In the genomic region with DNA sequence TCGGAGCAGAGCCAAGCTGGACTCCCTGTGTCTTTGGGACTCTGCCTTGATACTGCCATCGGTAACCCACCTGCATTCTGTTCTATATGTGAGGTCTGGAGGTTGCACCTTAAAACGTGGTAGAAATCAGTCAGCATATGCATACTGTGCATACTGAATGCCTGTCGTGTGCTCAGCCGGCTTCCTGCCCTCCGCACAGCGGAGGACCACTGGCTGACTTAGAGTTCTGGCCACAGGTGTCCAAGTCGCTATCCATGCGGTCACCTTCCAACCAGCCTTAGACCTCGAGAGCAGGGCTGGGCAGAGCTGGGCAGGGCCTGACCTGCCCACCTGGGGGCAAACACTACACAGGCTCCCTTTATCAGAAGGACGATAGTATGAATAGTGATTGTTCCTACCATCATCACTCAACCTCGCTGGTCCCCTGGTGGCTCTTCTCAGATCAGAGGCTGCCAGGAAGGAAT, we compare ENCODE assay signal across 15 cellular contexts. TPM values are rescaled to one million over a fixed set of nuclear protein-coding genes. Genes with fewer than 3 reads are reported as not detected.
DNase-seq lines count a peak whose midpoint lies in the region; ATAC-seq and TF ChIP-seq lines count a peak whose summit lies in the region.
"Had no signal": no experiment of that assay in that cellular context is flagged by ENCODE, and none has a peak within 500 bp of the region (broad histone marks: within the 10 kb centered on the region; RNA-seq: fewer than 3 reads in every experiment).

No MANE protein-coding gene starts in this region.

- H4K20me1 ChIP-seq in BLaER1 treated with 17β-estradiol and CSF1 and Interleukin-3, amounts not matched to agents 10 nM and 100 nM: peaks cover 0 to 52% (median 5%) of the 10 kb centered on the region in 11 experiments; a peak in 10 of 22 replicates

- TF ChIP-seq CTCF in progenitor cell of endocrine pancreas (IDR thresholded peaks at IDR 0.05; ENCODE audit: unreplicated experiment): no peak

- peak overlapping the region in 7 of 11 experiments; percentile 66 to 87 (median 81); a peak in 12 of 22 replicates for H3K27ac ChIP-seq in BLaER1 treated with 17β-estradiol and CSF1 and Interleukin-3, amounts not matched to agents 10 nM and 100 nM

- peaks cover 80 to 100% (median 100%) of the 10 kb centered on the region in 10 experiments for H3K4me1 ChIP-seq in BLaER1 treated with 17β-estradiol and CSF1 and Interleukin-3, amounts not matched to agents 10 nM and 100 nM

- H3K27ac Mint-ChIP-seq in activated naive CD4-positive, alpha-beta T cell treated with anti-CD3 and anti-CD28 coated beads, Interleukin-2, amount 50 U/mL, for 72 hours: peak overlapping the region; percentile 85 to 88
- H3K27ac Mint-ChIP-seq in natural killer cell treated with Interleukin-12 subunit alpha and Interleukin-12 subunit beta and Interleukin-15 and Interleukin-18, amount 100 ng/mL, for 72 hours: peak overlapping the region; percentile 97
- H3K27ac Mint-ChIP-seq in progenitor cell of endocrine pancreas: no peak overlapping the region

- peaks cover 19 to 40% of the 10 kb centered on the region in 2 donors for H3K36me3 Mint-ChIP-seq in activated naive CD4-positive, alpha-beta T cell treated with anti-CD3 and anti-CD28 coated beads, Interleukin-2, amount 50 U/mL, for 72 hours
- no peaks in the 10 kb centered on the region for H3K36me3 Mint-ChIP-seq in natural killer cell treated with Interleukin-12 subunit alpha and Interleukin-12 subunit beta and Interleukin-15 and Interleukin-18, amount 100 ng/mL, for 72 hours
- H3K36me3 Mint-ChIP-seq in progenitor cell of endocrine pancreas (ENCODE audit: insufficient read depth): no peaks in the 10 kb centered on the region

- peaks cover 0 to 11% (median 0%) of the 10 kb centered on the region in 11 experiments; a peak in 1 of 22 replicates for H3K27me3 ChIP-seq in BLaER1 treated with 17β-estradiol and CSF1 and Interleukin-3, amounts not matched to agents 10 nM and 100 nM

- ATAC-seq in activated naive CD4-positive, alpha-beta T cell treated with anti-CD3 and anti-CD28 coated beads, Interleukin-2, amount 50 U/mL, for 72 hours: no peak
- no peak for ATAC-seq in natural killer cell treated with Interleukin-12 subunit alpha and Interleukin-12 subunit beta and Interleukin-15 and Interleukin-18, amount 100 ng/mL, for 72 hours

- H3K9me3 Mint-ChIP-seq in activated naive CD4-positive, alpha-beta T cell treated with anti-CD3 and anti-CD28 coated beads, Interleukin-2, amount 50 U/mL, for 72 hours: no peaks in the 10 kb centered on the region
- H3K9me3 Mint-ChIP-seq in natural killer cell treated with Interleukin-12 subunit alpha and Interleukin-12 subunit beta and Interleukin-15 and Interleukin-18, amount 100 ng/mL, for 72 hours: no peaks in the 10 kb centered on the region
- H3K9me3 Mint-ChIP-seq in progenitor cell of endocrine pancreas (ENCODE audit: low read depth): no peaks in the 10 kb centered on the region

- H3K27me3 Mint-ChIP-seq in natural killer cell treated with Interleukin-12 subunit alpha and Interleukin-12 subunit beta and Interleukin-15 and Interleukin-18, amount 100 ng/mL, for 72 hours: no peaks in the 10 kb centered on the region
- H3K27me3 Mint-ChIP-seq in progenitor cell of endocrine pancreas: peaks cover 27% of the 10 kb centered on the region

- peak overlapping the region in 9 of 11 experiments; percentile 8 to 80 (median 70); a peak in 14 of 22 replicates for H3K9ac ChIP-seq in BLaER1 treated with 17β-estradiol and CSF1 and Interleukin-3, amounts not matched to agents 10 nM and 100 nM

- H3K4me2 ChIP-seq in BLaER1 treated with 17β-estradiol and CSF1 and Interleukin-3, amounts not matched to agents 10 nM and 100 nM: peak overlapping the region; percentile 77 to 100 (median 98)

- DNase-seq in Jurkat, Clone E6-1 (ENCODE audit: low read depth, low spot score): no peak
- DNase-seq in activated naive CD4-positive, alpha-beta T cell treated with anti-CD3 and anti-CD28 coated beads, Interleukin-2, amount 50 U/mL, for 72 hours (ENCODE audit: low spot score in 2 of 2): no peak
- DNase-seq in natural killer cell treated with Interleukin-12 subunit alpha and Interleukin-12 subunit beta and Interleukin-15 and Interleukin-18, amount 100 ng/mL, for 72 hours (ENCODE audit: low spot score): no peak
- no peak for DNase-seq in AG20443 (ENCODE audit: low spot score)
- no peak for DNase-seq in NCI-H187 (lab: John Stamatoyannopoulos, UW)
- no peak for DNase-seq in NCI-H1436 (lab: John Stamatoyannopoulos, UW)
- no peak for DNase-seq in progenitor cell of endocrine pancreas (ENCODE audit: low spot score, unreplicated experiment)
- DNase-seq: activated CD4-positive, alpha-beta T cell treated with anti-CD3 and anti-CD28 coated beads, Interleukin-2, amount 50 U/mL, for 1 hour; EL; mammary epithelial cell had no signal

- peak overlapping the region; percentile 83 for H3K4me3 Mint-ChIP-seq in natural killer cell treated with Interleukin-12 subunit alpha and Interleukin-12 subunit beta and Interleukin-15 and Interleukin-18, amount 100 ng/mL, for 72 hours
- H3K4me3 Mint-ChIP-seq in progenitor cell of endocrine pancreas (ENCODE audit: low read depth): no peak overlapping the region

- peak overlapping the region in 3 of 10 experiments; percentile 11 to 48 (median 21); a peak in 4 of 20 replicates for H3K4me3 ChIP-seq in BLaER1 treated with 17β-estradiol and CSF1 and Interleukin-3, amounts not matched to agents 10 nM and 100 nM
- H3K4me3 ChIP-seq in Jurkat, Clone E6-1 (ENCODE audit: low read length): peak overlapping the region; percentile 55; the same call in 1 of the 2 replicates

- peaks cover 53 to 59% of the 10 kb centered on the region in 2 donors for H3K4me1 Mint-ChIP-seq in natural killer cell treated with Interleukin-12 subunit alpha and Interleukin-12 subunit beta and Interleukin-15 and Interleukin-18, amount 100 ng/mL, for 72 hours (ENCODE audit: low read depth in 2 of 2)
- H3K4me1 Mint-ChIP-seq in progenitor cell of endocrine pancreas (ENCODE audit: low read depth): peaks cover 1% of the 10 kb centered on the region

- H3K9me3 ChIP-seq in BLaER1 treated with 17β-estradiol and CSF1 and Interleukin-3, amounts not matched to agents 10 nM and 100 nM (replicated peaks in 1 of 11): no peaks in the 10 kb centered on the region

- H3K36me3 ChIP-seq in BLaER1 treated with 17β-estradiol and CSF1 and Interleukin-3, amounts not matched to agents 10 nM and 100 nM: peaks cover 0 to 10% (median 0%) of the 10 kb centered on the region in 11 experiments; a peak in 2 of 22 replicates

RNA-seq across cellular contexts. Expression of a gene that starts 3.8 kb away (rescaled TPM):
- polyA plus RNA-seq in Jurkat, Clone E6-1 (2012; ENCODE audit: insufficient read depth, insufficient read length): 105 TPM
- 100 to 1,000 TPM; 135 to 155 TPM for total RNA-seq in activated naive CD4-positive, alpha-beta T cell treated with anti-CD3 and anti-CD28 coated beads, Interleukin-2, amount 50 U/mL, for 72 hours
- 10 to 100 TPM; 79.5 to 88.8 TPM for total RNA-seq in natural killer cell treated with Interleukin-12 subunit alpha and Interleukin-12 subunit beta and Interleukin-15 and Interleukin-18, amount 100 ng/mL, for 72 hours
- total RNA-seq in progenitor cell of endocrine pancreas: 0.24 TPM in 1 of 2 replicates, not detected in the other
- total RNA-seq: fibroblast of lung, NCI-H460, osteoblast had no signal
- polyA plus RNA-seq: mammary epithelial cell had no signal

RNA-seq across cellular contexts. Expression of a gene that starts 6.1 kb away (rescaled TPM):
- polyA plus RNA-seq in Jurkat, Clone E6-1 (2012; ENCODE audit: insufficient read depth, insufficient read length): 286 TPM
- total RNA-seq in activated naive CD4-positive, alpha-beta T cell treated with anti-CD3 and anti-CD28 coated beads, Interleukin-2, amount 50 U/mL, for 72 hours: 100 to 1,000 TPM; 238 to 253 TPM
- total RNA-seq in natural killer cell treated with Interleukin-12 subunit alpha and Interleukin-12 subunit beta and Interleukin-15 and Interleukin-18, amount 100 ng/mL, for 72 hours: 100 to 1,000 TPM; 317 to 378 TPM
- 140 and 145 TPM in 2 replicates for total RNA-seq in progenitor cell of endocrine pancreas

RNA-seq across cellular contexts. Expression of a gene that starts 7.7 kb away (rescaled TPM):
- 0.58 TPM for polyA plus RNA-seq in Jurkat, Clone E6-1 (2012; ENCODE audit: insufficient read depth, insufficient read length)
- 1 to 10 TPM; 1.4 to 4.5 TPM for total RNA-seq in activated naive CD4-positive, alpha-beta T cell treated with anti-CD3 and anti-CD28 coated beads, Interleukin-2, amount 50 U/mL, for 72 hours
- 1 to 10 TPM; 2.3 to 4.9 TPM for total RNA-seq in natural killer cell treated with Interleukin-12 subunit alpha and Interleukin-12 subunit beta and Interleukin-15 and Interleukin-18, amount 100 ng/mL, for 72 hours
- 0.29 and 0.53 TPM in 2 replicates for total RNA-seq in progenitor cell of endocrine pancreas
- total RNA-seq: HT1080 had no signal

RNA-seq across cellular contexts. Expression of a gene that starts 15.9 kb away (rescaled TPM):
- polyA plus RNA-seq in Jurkat, Clone E6-1 (2012; ENCODE audit: insufficient read depth, insufficient read length): 38.0 TPM
- 10 to 100 TPM; 35.6 to 53.7 TPM for total RNA-seq in activated naive CD4-positive, alpha-beta T cell treated with anti-CD3 and anti-CD28 coated beads, Interleukin-2, amount 50 U/mL, for 72 hours
- total RNA-seq in natural killer cell treated with Interleukin-12 subunit alpha and Interleukin-12 subunit beta and Interleukin-15 and Interleukin-18, amount 100 ng/mL, for 72 hours: 10 to 100 TPM; 25.9 to 47.8 TPM
- 39.0 and 49.1 TPM in 2 replicates for total RNA-seq in progenitor cell of endocrine pancreas

RNA-seq across cellular contexts. Expression of a gene that starts 20.6 kb away (rescaled TPM):
- polyA plus RNA-seq in Jurkat, Clone E6-1 (2012; ENCODE audit: insufficient read depth, insufficient read length): 105 TPM
- total RNA-seq in activated naive CD4-positive, alpha-beta T cell treated with anti-CD3 and anti-CD28 coated beads, Interleukin-2, amount 50 U/mL, for 72 hours: 10 to 100 TPM; 64.3 to 68.8 TPM
- total RNA-seq in natural killer cell treated with Interleukin-12 subunit alpha and Interleukin-12 subunit beta and Interleukin-15 and Interleukin-18, amount 100 ng/mL, for 72 hours: 100 to 1,000 TPM in 1 of 2 donors, 10 to 100 TPM in 1; 95.8 to 112 TPM
- 51.7 and 53.8 TPM in 2 replicates for total RNA-seq in progenitor cell of endocrine pancreas

Comparison
In these comparisons a context has a peak if more than half of its experiments do, and no peak if none do; other contexts are left out.
1. RNA of a gene that starts 3.8 kb away (total RNA-seq): 135 to 155 TPM in activated naive CD4-positive, alpha-beta T cell treated with anti-CD3 and anti-CD28 coated beads, Interleukin-2, amount 50 U/mL, for 72 hours and 79.5 to 88.8 TPM in natural killer cell treated with Interleukin-12 subunit alpha and Interleukin-12 subunit beta and Interleukin-15 and Interleukin-18, amount 100 ng/mL, for 72 hours; 0.24 TPM in progenitor cell of endocrine pancreas; every median in the first group is over 10 times any median in the second.